16 cellular contexts compared by ENCODE assay signal in the genomic region with DNA sequence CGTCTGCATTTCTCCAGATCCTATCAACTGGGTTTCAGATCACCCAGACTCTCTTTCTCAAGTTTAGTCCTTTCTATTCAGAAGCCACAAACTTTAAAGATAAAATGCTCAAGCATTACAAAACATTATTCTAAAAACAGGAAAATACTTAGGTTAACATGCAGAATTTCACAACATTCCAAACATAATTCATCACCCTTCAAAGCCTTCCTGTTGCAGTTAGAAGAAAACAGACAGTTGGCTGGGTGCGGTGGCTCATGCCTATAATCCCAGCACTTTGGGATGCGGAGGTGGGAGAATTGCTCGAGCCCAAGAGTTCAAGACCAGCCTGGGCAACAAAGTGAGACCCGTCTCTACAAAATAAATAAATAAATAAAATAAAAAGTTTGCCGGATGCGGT. TPM values are rescaled to one million over a fixed set of nuclear protein-coding genes. Genes with fewer than 3 reads are reported as not detected.
DNase-seq lines count a peak whose midpoint lies in the region; ATAC-seq and TF ChIP-seq lines count a peak whose summit lies in the region.
"Had no signal": no experiment of that assay in that cellular context is flagged by ENCODE, and none has a peak within 500 bp of the region (broad histone marks: within the 10 kb centered on the region; RNA-seq: fewer than 3 reads in every experiment).

No MANE protein-coding gene starts in this region.

- no peaks in the 10 kb centered on the region for H3K79me2 ChIP-seq in mesendoderm (ENCODE audit: control insufficient read depth, insufficient read depth, low read length)

- H3K27ac ChIP-seq in brain microvascular endothelial cell (no peak overlapping the region), mesendoderm (ENCODE audit: low read depth, low read length) (no peak overlapping the region)
- H3K27ac ChIP-seq: BLaER1, body of pancreas had no signal

- no peaks in the 10 kb centered on the region for H3K79me1 ChIP-seq in mesendoderm (ENCODE audit: low read length)

- H4K8ac ChIP-seq in mesendoderm (ENCODE audit: low read depth, low read length), result no peak overlapping the region

- ATAC-seq in GM21576 (IDR thresholded peaks at IDR 0.05; ENCODE audit: unreplicated experiment), result no peak
- ATAC-seq: body of pancreas had no signal

- no peak overlapping the region for H3K56ac ChIP-seq in mesendoderm (ENCODE audit: low read length)

- H4K5ac ChIP-seq in mesendoderm (ENCODE audit: low read length), result no peak overlapping the region

- H3K27me3 ChIP-seq in brain microvascular endothelial cell (replicated peaks) (no peaks in the 10 kb centered on the region), mesendoderm (ENCODE audit: insufficient read depth, low read length, poor library complexity) (no peaks in the 10 kb centered on the region)
- H3K27me3 ChIP-seq: BLaER1, body of pancreas had no signal

- H2BK120ac ChIP-seq in mesendoderm (ENCODE audit: low read depth, low read length), result peak overlapping the region; percentile 8

- H2BK15ac ChIP-seq in mesendoderm (replicated peaks; ENCODE audit: low read depth), result no peak overlapping the region

- no peak overlapping the region for H3K23ac ChIP-seq in mesendoderm (ENCODE audit: low read length)

- no CpG with 5 or more reads among the region's 7 CpGs for WGBS in mesendoderm (ENCODE audit: extremely low coverage, insufficient coverage, low lambda C conversion rate)

- no peak overlapping the region for H3K4me2 ChIP-seq in mesendoderm (ENCODE audit: low read length)
- H3K4me2 ChIP-seq: BLaER1 had no signal

- H3K4me1 ChIP-seq in mesendoderm (ENCODE audit: control insufficient read depth, low read depth, low read length), result no peaks in the 10 kb centered on the region
- H3K4me1 ChIP-seq: BLaER1 had no signal

- H2BK5ac ChIP-seq in mesendoderm (ENCODE audit: low read length), result no peak overlapping the region

- H2AK5ac ChIP-seq in mesendoderm (ENCODE audit: low read length), result no peak overlapping the region

- no peak overlapping the region for H3K4me3 ChIP-seq in brain microvascular endothelial cell (ENCODE audit: low read depth, low read length)
- H3K4me3 ChIP-seq in mesendoderm (ENCODE audit: low read length), result no peak overlapping the region
- H3K4me3 ChIP-seq: BLaER1, body of pancreas had no signal

- H3K18ac ChIP-seq in mesendoderm (ENCODE audit: low read length), result peak overlapping the region; percentile 64

- in situ Hi-C loops in brain microvascular endothelial cell (cut with HindIII; ENCODE audit: low pct_ligation_motif_present, low sequenced_read_pairs), result no loop called here

- no peak overlapping the region for H3K9ac ChIP-seq in mesendoderm (ENCODE audit: low read length)
- H3K9ac ChIP-seq: BLaER1 had no signal

- no peak for TF ChIP-seq CTCF in brain microvascular endothelial cell (IDR thresholded peaks at IDR 0.05; ENCODE audit: low read depth, low read length, missing control alignments)

- no peaks in the 10 kb centered on the region for H3K36me3 ChIP-seq in brain microvascular endothelial cell (replicated peaks)
- no peaks in the 10 kb centered on the region for H3K36me3 ChIP-seq in mesendoderm (ENCODE audit: control insufficient read depth, insufficient read depth, low read length)
- H3K36me3 ChIP-seq: BLaER1 had no signal

- DNase-seq in GF-D8 (lab: John Stamatoyannopoulos, UW) (peak; percentile 1), MV-4-11 (lab: John Stamatoyannopoulos, UW) (peak; percentile 91), brain microvascular endothelial cell (peak; percentile 64), mesendoderm (peak; percentile 83), HuH-7 (ENCODE audit: low spot score) (no peak), ureter (ENCODE audit: low spot score) (no peak)
- DNase-seq in central memory CD4-positive, alpha-beta T cell, result no peak
- DNase-seq: activated CD4-positive, alpha-beta T cell treated with anti-CD3 and anti-CD28 coated beads for 48 hours; activated naive CD4-positive, alpha-beta T cell; body of pancreas; NCI-H1105 treated with DMSO at 0.1 percent for 48 hours; occipital lobe; stimulated activated CD4-positive, alpha-beta T cell treated with anti-CD3 and anti-CD28 coated beads, Interleukin-4, amount 100 ng/mL, for 1 hour; stimulated activated CD8-positive, alpha-beta memory T cell treated with anti-CD3 and anti-CD28 coated beads, Interleukin-4, amount 100 ng/mL, for 48 hours had no signal

- H3K4ac ChIP-seq in mesendoderm (ENCODE audit: low read depth, low read length), result peak overlapping the region; percentile 20

RNA-seq across cellular contexts. Expression of a gene that starts 7.7 kb away (rescaled TPM):
- polyA plus RNA-seq in mesendoderm (2013, experiment 1 of 2), result 27.0 TPM
- polyA plus RNA-seq in mesendoderm (2013, experiment 2 of 2), result 28.7 TPM
- 52.8 TPM for total RNA-seq in ureter

Comparison
In these comparisons a context has a peak if more than half of its experiments do, and no peak if none do; other contexts are left out.
1. DNase-seq: peak in GF-D8 (single experiment), MV-4-11 (single experiment), brain microvascular endothelial cell (single experiment) and mesendoderm (single experiment); none in central memory CD4-positive, alpha-beta T cell (single experiment), HuH-7 (single experiment) and ureter (single experiment).